In genomic region chr9:118976160-118976559, GRCh38 we compare ENCODE assay signal across 24 cellular contexts.
A peak's percentile ranks its signal among the peaks of the same experiment; 100 is the strongest.
DNase-seq lines count a peak whose midpoint lies in the region; ATAC-seq, FAIRE-seq and TF ChIP-seq lines count a peak whose summit lies in the region.
"Had no signal": no experiment of that assay in that cellular context is flagged by ENCODE, and none has a peak within 500 bp of the region (broad histone marks: within the 10 kb centered on the region; RNA-seq: fewer than 3 reads in every experiment).

No MANE protein-coding gene starts in this region.

- H3K79me2 ChIP-seq in HepG2 (ENCODE audit: insufficient read depth, low read length) = no peaks in the 10 kb centered on the region
- H3K79me2 ChIP-seq in K562 (ENCODE audit: control insufficient read depth, insufficient read depth, low read length) = no peaks in the 10 kb centered on the region

- peaks cover 76% of the 10 kb centered on the region for H3K9me3 ChIP-seq in HepG2 (ENCODE audit: low read length)
- no peaks in the 10 kb centered on the region for H3K9me3 ChIP-seq in right lobe of liver
- no peaks in the 10 kb centered on the region for H3K9me3 ChIP-seq in K562 (replicated peaks; ENCODE audit: control insufficient read depth, insufficient read depth, low read depth, low read length)
- H3K9me3 ChIP-seq: BE2C, BLaER1 had no signal

- CTCF ChIA-PET in HepG2 (lab: Yijun Ruan, JAX; ENCODE audit: low intra/inter-chr PET ratio, low total read pairs) (no interaction called here), K562 (lab: Yijun Ruan, JAX; ENCODE audit: low intra/inter-chr PET ratio) (no interaction called here)

- no peaks in the 10 kb centered on the region for H3K27me3 ChIP-seq in HepG2 (ENCODE audit: control insufficient read depth in 1 of 2, insufficient read depth in 2 of 2, low read length in 2 of 2)
- no peaks in the 10 kb centered on the region for H3K27me3 ChIP-seq in right lobe of liver
- no peaks in the 10 kb centered on the region for H3K27me3 ChIP-seq in K562 (ENCODE audit: control insufficient read depth in 2 of 2, insufficient read depth in 2 of 2, low read length in 2 of 2)
- H3K27me3 ChIP-seq: BE2C, BLaER1 had no signal

- intact Hi-C loops in HepG2 (cut with micrococcal nuclease; ENCODE audit: unreplicated experiment) (no loop called here), right lobe of liver (cut with DNase I) (no loop called here), K562 (cut with micrococcal nuclease) (no loop called here)

- H3K4me2 ChIP-seq in HepG2 (ENCODE audit: low read depth, low read length) (no peak overlapping the region), K562 (ENCODE audit: insufficient read depth, low read length) (no peak overlapping the region)
- H3K4me2 ChIP-seq: BLaER1 had no signal

- no TSS peak for BruUV-seq in HepG2 (replicated peaks; lab: Mats Ljungman, UMichigan)
- BruUV-seq in K562 (replicated peaks; lab: Mats Ljungman, UMichigan) = no TSS peak

- TF ChIP-seq RAD21 in HepG2 (CRISPR knock-in tag; IDR thresholded peaks at IDR 0.05) = no peak
- TF ChIP-seq RAD21 in K562 (CRISPR knock-in tag; conservative IDR thresholded peaks at IDR 0.05 in 1 of 2, IDR thresholded peaks at IDR 0.05 in 1 of 2) = no peak

- H3K36me3 ChIP-seq in HepG2 (replicated peaks in 1 of 2; ENCODE audit: control insufficient read depth in 1 of 2, insufficient read depth in 2 of 2, low read length in 2 of 2) (no peaks in the 10 kb centered on the region), right lobe of liver (no peaks in the 10 kb centered on the region), K562 (ENCODE audit: control insufficient read depth, insufficient read depth, low read length) (no peaks in the 10 kb centered on the region)
- H3K36me3 ChIP-seq: BE2C, BLaER1 had no signal

- DNase-seq in HepG2 (ENCODE audit: low spot score) (no peak), right lobe of liver (no peak), H54 (ENCODE audit: insufficient read length, low spot score) (no peak), K562 (ENCODE audit: extremely low read depth in 1 of 4, low spot score in 3 of 4) (no peak), globus pallidus (ENCODE audit: low spot score) (no peak), cerebellar nuclear complex (lab: John Stamatoyannopoulos, UW) (no peak)
- DNase-seq: ACHN; BE2C; C1 segment of cervical spinal cord; CD4-positive, alpha-beta memory T cell; CD4-positive, CD25-positive, alpha-beta regulatory T cell; CD8-positive, alpha-beta memory T cell; COR-L47; DMS 273 treated with DMSO at 0.1 percent for 48 hours; DMS153; DMS53; DMS79; DND-41; GDM1 had no signal

- no peaks in the 10 kb centered on the region for H4K20me1 ChIP-seq in HepG2 (ENCODE audit: insufficient read depth, low read length)
- H4K20me1 ChIP-seq in K562 (replicated peaks; ENCODE audit: control insufficient read depth, insufficient read depth, low read length) = no peaks in the 10 kb centered on the region
- H4K20me1 ChIP-seq: BLaER1 had no signal

- WGBS in HepG2 (ENCODE audit: low lambda C conversion rate) = 4% methylated on average over 2 of the region's 2 CpGs
- 5% methylated on average over 2 of the region's 2 CpGs for WGBS in right lobe of liver (ENCODE audit: insufficient coverage, low coverage, low lambda C conversion rate, missing lambda C conversion rate)
- 0% methylated on average over 2 of the region's 2 CpGs for WGBS in K562 (ENCODE audit: insufficient coverage, low coverage, missing lambda C conversion rate)

- in situ Hi-C loops in HepG2 (cut with HindIII; ENCODE audit: extremely low pct_ligation_motif_present, low pct_unique_long_range_greater_than_20kb) = no loop called here
- in situ Hi-C loops in K562 (cut with MboI) = no loop called here

- H3K27ac ChIP-seq in HepG2 (ENCODE audit: extremely low read length, insufficient read depth, low read length) = no peak overlapping the region
- H3K27ac ChIP-seq in right lobe of liver = no peak overlapping the region
- H3K27ac ChIP-seq in K562 (ENCODE audit: extremely low read depth, low read depth, low read length) = no peak overlapping the region
- H3K27ac ChIP-seq: 22Rv1, BLaER1 had no signal

- H3K4me1 ChIP-seq in HepG2 (ENCODE audit: insufficient read depth, low read length) (no peaks in the 10 kb centered on the region), right lobe of liver (no peaks in the 10 kb centered on the region), K562 (replicated peaks in 1 of 2; ENCODE audit: control insufficient read depth in 2 of 2, insufficient read depth in 2 of 2, low read length in 2 of 2) (no peaks in the 10 kb centered on the region)
- H3K4me1 ChIP-seq: BE2C, BLaER1 had no signal

- H3K4me3 ChIP-seq in HepG2 (replicated peaks in 1 of 3; ENCODE audit: insufficient read depth in 1 of 3, low read depth in 2 of 3, low read length in 3 of 3) (no peak overlapping the region), right lobe of liver (no peak overlapping the region), K562 (no peak overlapping the region)
- H3K4me3 ChIP-seq: BLaER1, GM12878 had no signal

- no peak overlapping the region for H3K9ac ChIP-seq in HepG2 (ENCODE audit: insufficient read depth, low read depth, low read length)
- no peak overlapping the region for H3K9ac ChIP-seq in K562 (ENCODE audit: insufficient read depth in 1 of 2, low read depth in 2 of 2, low read length in 2 of 2)
- H3K9ac ChIP-seq: BLaER1 had no signal

- POLR2A ChIA-PET in HepG2 (lab: Yijun Ruan, JAX) = no interaction called here
- POLR2A ChIA-PET in K562 (lab: Yijun Ruan, JAX) = no interaction called here

- TF ChIP-seq POLR2A in HepG2 (IDR thresholded peaks at IDR 0.05; ENCODE audit: insufficient read depth in 1 of 2, low read depth in 2 of 2, low read length in 2 of 2) = no peak
- TF ChIP-seq POLR2A in right lobe of liver (IDR thresholded peaks at IDR 0.05) = no peak
- TF ChIP-seq POLR2A in H54 (IDR thresholded peaks at IDR 0.05; ENCODE audit: low read depth, low read length) = no peak
- no peak for TF ChIP-seq POLR2A in K562 (conservative IDR thresholded peaks at IDR 0.05)

- TF ChIP-seq CTCF in HepG2 (CRISPR knock-in tag; IDR thresholded peaks at IDR 0.05) (no peak), right lobe of liver (IDR thresholded peaks at IDR 0.05) (no peak), K562 (IDR thresholded peaks at IDR 0.05 in 2 of 3, conservative IDR thresholded peaks at IDR 0.05 in 1 of 3; ENCODE audit: insufficient read depth in 2 of 3, low read depth in 1 of 3, low read length in 3 of 3) (no peak)

- ATAC-seq in HepG2 (no peak), right lobe of liver (no peak), K562 (no peak)
- ATAC-seq: GM12878 had no signal

- no peak for FAIRE-seq in HepG2 (lab: Jason Lieb, UNC)
- peak; percentile 85 for FAIRE-seq in H54 (lab: Jason Lieb, UNC)
- FAIRE-seq in K562 (lab: Jason Lieb, UNC) = no peak
- FAIRE-seq: GM12878, GM12892, GM18507 had no signal

- no peak overlapping the region for H2AFZ ChIP-seq in HepG2 (ENCODE audit: low read length)
- H2AFZ ChIP-seq in K562 (ENCODE audit: low read depth, low read length) = no peak overlapping the region

- H3K9me1 ChIP-seq in K562 (ENCODE audit: control insufficient read depth, insufficient read depth, low read length) = no peaks in the 10 kb centered on the region

- TF ChIP-seq EP300 in HepG2 (IDR thresholded peaks at IDR 0.05; ENCODE audit: low read depth in 2 of 2, low read length in 2 of 2) (no peak), HepG2 (CRISPR knock-in tag; IDR thresholded peaks at IDR 0.05; ENCODE audit: borderline replicate concordance) (no peak), K562 (IDR thresholded peaks at IDR 0.05; ENCODE audit: low read length) (no peak)

TF ChIP-seq in HepG2, 621 proteins besides CTCF, POLR2A, EP300 and RAD21 (continues in another document):
- TF ChIP-seq THRA (CRISPR knock-in tag; IDR thresholded peaks at IDR 0.05; ENCODE audit: borderline replicate concordance) = no peak

TF ChIP-seq in K562, 482 proteins besides CTCF, POLR2A, EP300 and RAD21:
- no peak for TF ChIP-seq NR3C1 (CRISPR knock-in tag; IDR thresholded peaks at IDR 0.05)
- TF ChIP-seq MAFF (IDR thresholded peaks at IDR 0.05; ENCODE audit: low read length) = 0 out of 2 replicates have a peak, but pooled peaks have one; percentile 29
- TF ChIP-seq NFYB (IDR thresholded peaks at IDR 0.05; ENCODE audit: extremely low read depth, insufficient read length) = no peak
- TF ChIP-seq MAFK (IDR thresholded peaks at IDR 0.05; ENCODE audit: low read length) = 0 out of 2 replicates have a peak, but pooled peaks have one; percentile 6
- no peak for TF ChIP-seq ZBTB26 (CRISPR knock-in tag; IDR thresholded peaks at IDR 0.05)

Comparison
In these comparisons a context has a peak if more than half of its experiments do, and no peak if none do; other contexts are left out.
1. Of the 241 proteins assayed by ChIP-seq in both HepG2 and K562: peak only in HepG2: none; only in K562: none; in both: MAFF and MAFK; in neither: 239.